In genomic region chr5:11973469-11973868, GRCh38 we compare ENCODE assay signal across 22 cellular contexts.
"Had no signal": no experiment of that assay in that cellular context is flagged by ENCODE, and none has a peak within 500 bp of the region (broad histone marks: within the 10 kb centered on the region; RNA-seq: fewer than 3 reads in every experiment).

No MANE protein-coding gene starts in this region.

- H3K27ac Mint-ChIP-seq: endodermal cell; naive thymus-derived CD8-positive, alpha-beta T cell; stimulated activated memory B cell treated with anti-CD40 and anti-IgM and Interleukin-4, amounts not matched to agents 10 μg/mL and 1 μg/mL and 100 μg/mL, for 72 hours; stimulated activated naive CD8-positive, alpha-beta T cell treated with anti-CD3 and anti-CD28 coated beads, Interleukin-15, Interleukin-2, amounts not matched to agents 100 ng/mL and 50 ng/mL, for 24 hours had no signal

- H3K36me3 ChIP-seq: gastrocnemius medialis, heart right ventricle, spleen, tibial nerve, upper lobe of right lung, vagina had no signal

- H3K27me3 ChIP-seq: gastrocnemius medialis, heart right ventricle, spleen, testis, tibial nerve, upper lobe of right lung, vagina had no signal

- H3K4me3 Mint-ChIP-seq: endodermal cell; naive thymus-derived CD8-positive, alpha-beta T cell; neural crest cell; stimulated activated memory B cell treated with anti-CD40 and anti-IgM and Interleukin-4, amounts not matched to agents 10 μg/mL and 1 μg/mL and 100 μg/mL, for 72 hours; stimulated activated naive CD8-positive, alpha-beta T cell treated with anti-CD3 and anti-CD28 coated beads, Interleukin-15, Interleukin-2, amounts not matched to agents 100 ng/mL and 50 ng/mL, for 24 hours had no signal

- H3K4me3 ChIP-seq: gastrocnemius medialis, heart right ventricle, mucosa of descending colon, spleen, testis, tibial nerve, upper lobe of right lung, vagina had no signal

- H3K4me1 ChIP-seq: gastrocnemius medialis, heart right ventricle, spleen, testis, tibial nerve, upper lobe of right lung, vagina had no signal

- H3K27me3 Mint-ChIP-seq: naive thymus-derived CD8-positive, alpha-beta T cell; stimulated activated memory B cell treated with anti-CD40 and anti-IgM and Interleukin-4, amounts not matched to agents 10 μg/mL and 1 μg/mL and 100 μg/mL, for 72 hours; stimulated activated naive CD8-positive, alpha-beta T cell treated with anti-CD3 and anti-CD28 coated beads, Interleukin-15, Interleukin-2, amounts not matched to agents 100 ng/mL and 50 ng/mL, for 24 hours had no signal

- H3K4me1 Mint-ChIP-seq: endodermal cell; naive thymus-derived CD8-positive, alpha-beta T cell; neural crest cell; stimulated activated memory B cell treated with anti-CD40 and anti-IgM and Interleukin-4, amounts not matched to agents 10 μg/mL and 1 μg/mL and 100 μg/mL, for 72 hours had no signal

- H3K9me3 ChIP-seq: gastrocnemius medialis, mucosa of descending colon, testis, tibial nerve, upper lobe of right lung, vagina had no signal

- DNase-seq: dermis blood vessel endothelial cell; effector CD4-positive, alpha-beta T cell; endodermal cell; gastrocnemius medialis; heart right ventricle; hypothalamus; kidney glomerular epithelial cell; mucosa of descending colon; naive thymus-derived CD8-positive, alpha-beta T cell; posterior cingulate gyrus; spleen; stimulated activated CD4-positive, alpha-beta T cell treated with anti-CD3 and anti-CD28 coated beads, Interleukin-15, amount 100 ng/mL, for 24 hours; stimulated activated CD4-positive, alpha-beta T cell treated with anti-CD3 and anti-CD28 coated beads, Interleukin-1b, Interleukin-23, amount 100 ng/mL, for 48 hours; stimulated activated CD4-positive, alpha-beta T cell treated with anti-CD3 and anti-CD28 coated beads, Interleukin-4, amount 100 ng/mL, for 24 hours; testis; upper lobe of right lung had no signal

- H3K9me3 Mint-ChIP-seq: endodermal cell; neural crest cell; stimulated activated memory B cell treated with anti-CD40 and anti-IgM and Interleukin-4, amounts not matched to agents 10 μg/mL and 1 μg/mL and 100 μg/mL, for 72 hours had no signal

- H3K36me3 Mint-ChIP-seq: stimulated activated memory B cell treated with anti-CD40 and anti-IgM and Interleukin-4, amounts not matched to agents 10 μg/mL and 1 μg/mL and 100 μg/mL, for 72 hours had no signal

- ATAC-seq: gastrocnemius medialis; heart right ventricle; mucosa of descending colon; naive thymus-derived CD8-positive, alpha-beta T cell; sciatic nerve; stimulated activated memory B cell treated with anti-CD40 and anti-IgM and Interleukin-4, amounts not matched to agents 10 μg/mL and 1 μg/mL and 100 μg/mL, for 72 hours; upper lobe of right lung had no signal

- H3K27ac ChIP-seq: gastrocnemius medialis, heart right ventricle, spleen, testis, tibial nerve, upper lobe of right lung, vagina had no signal
